Comparison of ENCODE assay signal across 12 cellular contexts in genomic region chr6:82840571-82840970, GRCh38.
"Had no signal": no experiment of that assay in that cellular context is flagged by ENCODE, and none has a peak within 500 bp of the region (broad histone marks: within the 10 kb centered on the region; RNA-seq: fewer than 3 reads in every experiment).

No MANE protein-coding gene starts in this region.

- H3K4me1 ChIP-seq: colonic mucosa, esophagus muscularis mucosa, prostate gland, spleen had no signal

- ATAC-seq: sciatic nerve; stimulated activated naive CD8-positive, alpha-beta T cell treated with anti-CD3 and anti-CD28 coated beads, Interleukin-15, amount 100 ng/mL, for 72 hours had no signal

- H3K9me3 ChIP-seq: colonic mucosa, esophagus muscularis mucosa, prostate gland, spleen had no signal

- DNase-seq: activated CD4-positive, alpha-beta T cell treated with anti-CD3 and anti-CD28 coated beads, Interleukin-2, amount 50 U/mL, for 1 hour; activated CD8-positive, alpha-beta memory T cell treated with anti-CD3 and anti-CD28 coated beads for 24 hours; activated gamma-delta T cell treated with Interleukin-2 at 50 U/mL for 16 hours; anterior cingulate cortex; colonic mucosa; hypothalamus; nephron progenitor cell; spleen; stimulated activated naive CD8-positive, alpha-beta T cell treated with anti-CD3 and anti-CD28 coated beads, Interleukin-15, amount 100 ng/mL, for 72 hours had no signal

- H3K27ac ChIP-seq: colonic mucosa, esophagus muscularis mucosa, prostate gland, spleen had no signal

- H3K36me3 ChIP-seq: colonic mucosa, esophagus muscularis mucosa, prostate gland, spleen had no signal

- H3K4me3 ChIP-seq: colonic mucosa, esophagus muscularis mucosa, prostate gland, spleen had no signal

- H3K27me3 ChIP-seq: colonic mucosa, esophagus muscularis mucosa, spleen had no signal
